Comparison of ENCODE assay signal across 1 cellular context in the genomic region with DNA sequence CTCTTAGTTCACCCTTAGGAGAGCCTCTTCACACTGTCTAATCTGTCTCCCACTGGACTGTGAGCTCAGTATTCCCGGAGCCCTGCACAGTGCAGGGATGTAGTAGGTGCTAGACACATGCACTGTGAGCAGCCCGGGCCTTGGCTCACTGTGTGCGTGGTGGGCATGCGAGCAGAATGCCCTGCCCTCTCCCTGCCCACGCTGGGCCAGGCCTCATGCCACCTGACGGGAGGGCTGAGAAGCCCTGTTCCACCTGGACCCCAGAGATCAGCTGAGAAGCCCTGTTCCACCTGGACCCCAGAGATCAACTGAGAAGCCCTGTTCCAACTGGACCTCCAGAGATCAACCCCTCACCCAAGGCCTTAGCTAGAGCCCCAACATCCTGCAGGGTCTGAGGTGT.
TF ChIP-seq lines count a peak whose summit lies in the region.

No MANE protein-coding gene starts in this region.

TF ChIP-seq in HEK293, 187 proteins besides CTCF, POLR2A, EP300 and RAD21 (continued from another document):
- TF ChIP-seq ZNF311 (tag by site-specific recombination; IDR thresholded peaks at IDR 0.05; ENCODE audit: borderline replicate concordance) (no peak), FEZF1 (tag by site-specific recombination; IDR thresholded peaks at IDR 0.05) (no peak)
- TF ChIP-seq, protein P1, sequence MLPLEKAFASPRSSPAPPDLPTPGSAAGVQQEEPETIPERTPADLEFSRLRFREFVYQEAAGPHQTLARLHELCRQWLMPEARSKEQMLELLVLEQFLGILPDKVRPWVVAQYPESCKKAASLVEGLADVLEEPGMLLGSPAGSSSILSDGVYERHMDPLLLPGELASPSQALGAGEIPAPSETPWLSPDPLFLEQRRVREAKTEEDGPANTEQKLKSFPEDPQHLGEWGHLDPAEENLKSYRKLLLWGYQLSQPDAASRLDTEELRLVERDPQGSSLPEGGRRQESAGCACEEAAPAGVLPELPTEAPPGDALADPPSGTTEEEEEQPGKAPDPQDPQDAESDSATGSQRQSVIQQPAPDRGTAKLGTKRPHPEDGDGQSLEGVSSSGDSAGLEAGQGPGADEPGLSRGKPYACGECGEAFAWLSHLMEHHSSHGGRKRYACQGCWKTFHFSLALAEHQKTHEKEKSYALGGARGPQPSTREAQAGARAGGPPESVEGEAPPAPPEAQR (tag by site-specific recombination; IDR thresholded peaks at IDR 0.05): no peak
